ENCODE assay signal across 9 cellular contexts in genomic region chr9:100505564-100506159, GRCh38. TPM values are rescaled to one million over a fixed set of nuclear protein-coding genes. Genes with fewer than 3 reads are reported as not detected.
DNase-seq lines count a peak whose midpoint lies in the region; ATAC-seq, FAIRE-seq and TF ChIP-seq lines count a peak whose summit lies in the region.
"Had no signal": no experiment of that assay in that cellular context is flagged by ENCODE, and none has a peak within 500 bp of the region (broad histone marks: within the 10 kb centered on the region; RNA-seq: fewer than 3 reads in every experiment).

No MANE protein-coding gene starts in this region.

- in situ Hi-C loops in GM12878 (cut with MboI), result no loop called here

- no peak overlapping the region for H3K27ac ChIP-seq in GM12878 (ENCODE audit: control insufficient read depth, insufficient read depth)

- H3K9me3 ChIP-seq in T-helper 17 cell (ENCODE audit: control insufficient read depth, low read length, poor library complexity, severe bottlenecking) (no peaks in the 10 kb centered on the region), GM12878 (replicated peaks; ENCODE audit: control insufficient read depth, insufficient read depth, low read length) (no peaks in the 10 kb centered on the region; the same call in 2 of the 3 replicates)

- TF ChIP-seq EP300 in GM12878 (IDR thresholded peaks at IDR 0.05; ENCODE audit: borderline replicate concordance in 1 of 2, control insufficient read depth in 1 of 2, low read depth in 2 of 2, low read length in 2 of 2), result no peak

- no peak overlapping the region for H3K4me3 Mint-ChIP-seq in T-helper 17 cell
- H3K4me3 Mint-ChIP-seq: IgD-negative memory B cell had no signal

- WGBS in GM12878 (ENCODE audit: insufficient coverage, insufficient replicate concordance, low lambda C conversion rate, missing lambda C conversion rate), result 5% methylated on average over 4 of the region's 4 CpGs

- H2AFZ ChIP-seq in GM12878 (ENCODE audit: control insufficient read depth, low read depth, low read length), result no peak overlapping the region

- SMC1A ChIA-PET in GM12878 (lab: Charles Lee; ENCODE audit: uncharacterized antibody, unreplicated experiment), result interaction anchor here (1.0 to 1.2 kb wide), 2 partner anchors 11 to 1344 kb away, joined by 3 to 4 read pairs; no protein-coding TSS in a partner anchor

- RAD21 ChIA-PET in GM12878 (lab: Charles Lee; ENCODE audit: unreplicated experiment), result no interaction called here

- ATAC-seq in HG03520 (IDR thresholded peaks at IDR 0.05; ENCODE audit: unreplicated experiment), result peak; percentile 76
- no peak for ATAC-seq in T-helper 17 cell
- peak; percentile 82 for ATAC-seq in GM12878
- peak; percentile 44 for ATAC-seq in left lobe of liver
- no peak for ATAC-seq in HG03095 (IDR thresholded peaks at IDR 0.05; ENCODE audit: unreplicated experiment)

- H3K36me3 Mint-ChIP-seq in T-helper 17 cell (ENCODE audit: low read depth), result peaks cover 2% of the 10 kb centered on the region

- no peak for FAIRE-seq in GM12878 (lab: Jason Lieb, UNC)

- no peak overlapping the region for H3K27ac Mint-ChIP-seq in T-helper 17 cell
- H3K27ac Mint-ChIP-seq: IgD-negative memory B cell had no signal

- H3K4me1 Mint-ChIP-seq in T-helper 17 cell, result no peaks in the 10 kb centered on the region

- no peak overlapping the region for H3K4me2 ChIP-seq in GM12878 (ENCODE audit: control insufficient read depth, insufficient read depth)

- no peaks in the 10 kb centered on the region for H4K20me1 ChIP-seq in GM12878 (ENCODE audit: control insufficient read depth, insufficient read depth)

- no peaks in the 10 kb centered on the region for H3K36me3 ChIP-seq in GM12878 (ENCODE audit: control insufficient read depth in 2 of 2, insufficient read depth in 2 of 2, low read length in 1 of 2)

- no peak overlapping the region for H3K4me3 ChIP-seq in GM12878

- intact Hi-C loops in GM12878 (cut with micrococcal nuclease; ENCODE audit: unreplicated experiment), result loop anchor here (1.0 kb wide), 1 partner anchor 90 kb away; no protein-coding TSS in a partner anchor

- H3K4me1 ChIP-seq in GM12878 (ENCODE audit: control insufficient read depth, insufficient read depth, low read length), result no peaks in the 10 kb centered on the region

- CTCF ChIA-PET in GM12878 (lab: Yijun Ruan, JAX), result interaction anchor here (0.7 to 2.9 kb wide), 7 partner anchors 9 to 96 kb away, joined by 3 to 14 read pairs (median 4); no protein-coding TSS in a partner anchor

- peak; percentile 58 for TF ChIP-seq RAD21 in GM12878 (IDR thresholded peaks at IDR 0.05; ENCODE audit: insufficient read depth, low read depth, low read length)

- POLR2A ChIA-PET in GM12878 (lab: Charles Lee), result no interaction called here

- no peak for TF ChIP-seq POLR2A in GM12878 (IDR thresholded peaks at IDR 0.05; ENCODE audit: low read depth, low read length)

- BruUV-seq in GM12878 (replicated peaks; lab: Mats Ljungman, UMichigan), result no TSS peak

- peak; percentile 50 for DNase-seq in AG08395 (ENCODE audit: low spot score)
- peak in 2 of 3 donors; percentile 32 to 39 for DNase-seq in T-helper 17 cell
- peak; percentile 16 for DNase-seq in GM12878 (ENCODE audit: low read depth, low spot score)
- no peak for DNase-seq in left lobe of liver (ENCODE audit: low spot score)
- peak; percentile 46 for DNase-seq in stimulated activated CD8-positive, alpha-beta memory T cell treated with anti-CD3 and anti-CD28 coated beads, Interleukin-15, amount 100 ng/mL, for 24 hours (ENCODE audit: low read depth)

- no peaks in the 10 kb centered on the region for H3K27me3 Mint-ChIP-seq in T-helper 17 cell

- no peaks in the 10 kb centered on the region for H3K27me3 ChIP-seq in GM12878 (replicated peaks in 1 of 2; ENCODE audit: control insufficient read depth in 2 of 2, insufficient read depth in 2 of 2, low read length in 1 of 2)

- H3K79me2 ChIP-seq in GM12878 (ENCODE audit: control insufficient read depth, insufficient read depth, low read length), result no peaks in the 10 kb centered on the region

- TF ChIP-seq CTCF in GM12873 (IDR thresholded peaks at IDR 0.05; ENCODE audit: insufficient read depth, low read depth, low read length, missing control alignments) (peak; percentile 82), GM12878 (IDR thresholded peaks at IDR 0.05 in 2 of 3, conservative IDR thresholded peaks at IDR 0.05 in 1 of 3; ENCODE audit: control insufficient read depth in 2 of 3, extremely low read depth in 1 of 3, insufficient read depth in 1 of 3, low read depth in 3 of 3, low read length in 3 of 3) (peak; percentile 72 to 92 (median 74))

- H3K9ac ChIP-seq in GM12878 (ENCODE audit: control insufficient read depth, insufficient read depth, low read length), result no peak overlapping the region

TF ChIP-seq in GM12878, 131 proteins besides CTCF, POLR2A, EP300 and RAD21:
- no peak for TF ChIP-seq SMARCA5 (IDR thresholded peaks at IDR 0.05)
- no peak for TF ChIP-seq TBL1XR1 (IDR thresholded peaks at IDR 0.05; ENCODE audit: low read depth, low read length)
- peak; percentile 71; the same call in 1 of the 2 replicates for TF ChIP-seq SMC3 (IDR thresholded peaks at IDR 0.05; ENCODE audit: borderline replicate concordance, low read length)
- TF ChIP-seq YY1 (IDR thresholded peaks at IDR 0.05; ENCODE audit: low read depth, low read length), result peak; percentile 68; the same call in 1 of the 2 replicates

RNA-seq across cellular contexts. Expression of gene TMEFF1, which starts 32.7 kb away (rescaled TPM):
- not detected for total RNA-seq in T-helper 17 cell
- total RNA-seq in GM12878 (2013; cell fraction: nucleolus; rRNA removed), result 0.20 TPM in 1 of 2 replicates, not detected in the other
- 0.11 TPM in 1 of 2 replicates, not detected in the other for total RNA-seq in GM12878 (2014; rRNA removed)
- 0.09 TPM in 2 replicates for total RNA-seq in GM12878 (2014; rRNA removed; fragmentation: Illumina TruSeq; extraction: Trizol)
- total RNA-seq in GM12878 (2021), result 0.38 and 0.58 TPM in 2 replicates
- not detected for polyA plus RNA-seq in GM12878 (2011; ENCODE audit: low read depth)
- 0.04 and 0.06 TPM in 2 replicates for polyA plus RNA-seq in GM12878 (2011; rRNA removed)
- 0.03 TPM in 1 of 2 replicates, not detected in the other for polyA plus RNA-seq in GM12878 (2011; cell fraction: cytosol; rRNA removed)
- not detected in 2 replicates for polyA plus RNA-seq in GM12878 (2011; cell fraction: nucleus; rRNA removed)
- polyA plus RNA-seq in GM12878 (2012), result 0.11 TPM in 1 of 2 replicates, not detected in the other
- 0.03 TPM in 1 of 2 replicates, not detected in the other for polyA plus RNA-seq in GM12878 (2014; fragmentation: Illumina TruSeq; extraction: Trizol)
- not detected for polyA plus RNA-seq in GM12878 (2014; fragmentation: Nextera tagmentation; extraction: Ambion mirVana)
- 0.13 and 0.55 TPM in 2 replicates for polyA plus RNA-seq in GM12878 (2014; rRNA removed)
- polyA plus RNA-seq in GM12878 (2016; fragmentation: Nextera tagmentation; extraction: Ambion mirVana), result under 1 TPM in 1 of 2 experiments, not detected in 1; 0.23 TPM
- not detected in 2 replicates for polyA minus RNA-seq in GM12878 (2011; rRNA and poly(A)+ RNA removed)
- polyA minus RNA-seq in GM12878 (2011; cell fraction: cytosol; rRNA and poly(A)+ RNA removed), result not detected in 2 replicates
- polyA minus RNA-seq in GM12878 (2011; cell fraction: nucleus; rRNA and poly(A)+ RNA removed), result not detected in 2 replicates
- total RNA-seq in left lobe of liver, result 0.20 TPM
- polyA plus RNA-seq: IgD-negative memory B cell had no signal

Comparison
In these comparisons a context has a peak if more than half of its experiments do, and no peak if none do; other contexts are left out.
1. ATAC-seq: peak in HG03520 (single experiment), GM12878 (single experiment) and left lobe of liver (single experiment); none in T-helper 17 cell (single experiment) and HG03095 (single experiment).